9 cellular contexts compared by ENCODE assay signal in genomic region chr14:95520346-95520745, GRCh38.
A peak's percentile ranks its signal among the peaks of the same experiment; 100 is the strongest.
DNase-seq lines count a peak whose midpoint lies in the region; ATAC-seq and TF ChIP-seq lines count a peak whose summit lies in the region.
"Had no signal": no experiment of that assay in that cellular context is flagged by ENCODE, and none has a peak within 500 bp of the region (broad histone marks: within the 10 kb centered on the region; RNA-seq: fewer than 3 reads in every experiment).

No MANE protein-coding gene starts in this region.

- H3K9me3 ChIP-seq in Loucy (ENCODE audit: insufficient read depth, low read depth, low read length): no peaks in the 10 kb centered on the region
- H3K9me3 ChIP-seq in adipocyte (ENCODE audit: control insufficient read depth, low read length): no peaks in the 10 kb centered on the region
- H3K9me3 ChIP-seq in neutrophil: no peaks in the 10 kb centered on the region

- no peaks in the 10 kb centered on the region for H3K9me2 ChIP-seq in Loucy (replicated peaks; ENCODE audit: low read depth, low read length)

- H3K27me3 ChIP-seq in Loucy (ENCODE audit: insufficient read depth, low read length, poor library complexity, severe bottlenecking): no peaks in the 10 kb centered on the region
- H3K27me3 ChIP-seq in adipocyte (replicated peaks; ENCODE audit: control insufficient read depth, insufficient read depth, low read length): no peaks in the 10 kb centered on the region
- H3K27me3 ChIP-seq in neutrophil: no peaks in the 10 kb centered on the region

- 0 out of 2 replicates have a peak overlapping the region, but pooled peaks have one; percentile 54 for H2AFZ ChIP-seq in Loucy (ENCODE audit: low read length)

- peak overlapping the region; percentile 88 for H3K27ac ChIP-seq in neutrophil

- H3K4me1 ChIP-seq in Loucy (ENCODE audit: insufficient read depth, low read length, poor library complexity, severe bottlenecking) (peaks cover 66% of the 10 kb centered on the region), adipocyte (ENCODE audit: control insufficient read depth, insufficient read depth, low read length) (peaks cover 75% of the 10 kb centered on the region), neutrophil (ENCODE audit: control insufficient read depth in 1 of 2, insufficient read depth in 1 of 2, low read depth in 1 of 2, low read length in 1 of 2) (peaks cover 81 to 98% of the 10 kb centered on the region in 2 experiments)

- H3K36me3 ChIP-seq in Loucy (ENCODE audit: insufficient read depth, low read length) (no peaks in the 10 kb centered on the region), adipocyte (ENCODE audit: control insufficient read depth, insufficient read depth, low read length, severe bottlenecking) (no peaks in the 10 kb centered on the region), neutrophil (no peaks in the 10 kb centered on the region)

- H3K9ac ChIP-seq in Loucy (ENCODE audit: low read depth, low read length, poor library complexity, severe bottlenecking): peak overlapping the region; percentile 74
- H3K9ac ChIP-seq in adipocyte (ENCODE audit: low read length): peak overlapping the region; percentile 71

- H3K4me2 ChIP-seq in Loucy (ENCODE audit: low read depth, low read length, poor library complexity, severe bottlenecking): peak overlapping the region; percentile 80

- H3F3A ChIP-seq in Loucy (ENCODE audit: low read depth): no peaks in the 10 kb centered on the region

- H4K20me1 ChIP-seq in Loucy (ENCODE audit: insufficient read depth, low read length, poor library complexity, severe bottlenecking): no peaks in the 10 kb centered on the region

- no peaks in the 10 kb centered on the region for H3K79me2 ChIP-seq in Loucy (ENCODE audit: insufficient read depth, low read length)

- H3K4me3 ChIP-seq in Loucy (ENCODE audit: low read length, poor library complexity, severe bottlenecking) (peak overlapping the region; percentile 65), adipocyte (ENCODE audit: low read length) (peak overlapping the region; percentile 23), neutrophil (ENCODE audit: low read depth in 1 of 2, low read length in 1 of 2) (peak overlapping the region; percentile 15 to 48)

- TF ChIP-seq CTCF in Loucy (conservative IDR thresholded peaks at IDR 0.05; ENCODE audit: low read length) (no peak), neutrophil (IDR thresholded peaks at IDR 0.05) (no peak)

- no peak for ATAC-seq in GM18511 (IDR thresholded peaks at IDR 0.05; ENCODE audit: unreplicated experiment)

- peak; percentile 81 for DNase-seq in CD1c-positive myeloid dendritic cell (ENCODE audit: extremely low spot score)
- DNase-seq in adipocyte (ENCODE audit: low read depth): no peak
- no peak for DNase-seq in stimulated activated naive CD4-positive, alpha-beta T cell treated with Interleukin-2 at 50 U/mL for 16 hours (lab: John Stamatoyannopoulos, UW)
- DNase-seq in GM19240 (ENCODE audit: insufficient read length, low spot score): no peak
- DNase-seq in GOT3 (lab: John Stamatoyannopoulos, UW): no peak
- DNase-seq: NCI-H1930 had no signal
